ENCODE assay signal across 15 cellular contexts in genomic region chr2:182616471-182617393, GRCh38.
DNase-seq lines count a peak whose midpoint lies in the region; TF ChIP-seq lines count a peak whose summit lies in the region.
"Had no signal": no experiment of that assay in that cellular context is flagged by ENCODE, and none has a peak within 500 bp of the region (broad histone marks: within the 10 kb centered on the region; RNA-seq: fewer than 3 reads in every experiment).

No MANE protein-coding gene starts in this region.

- TF ChIP-seq POLR2A in sigmoid colon (IDR thresholded peaks at IDR 0.05) = no peak

- no peaks in the 10 kb centered on the region for H3K9me3 ChIP-seq in sigmoid colon

- H3K4me1 ChIP-seq in sigmoid colon = peaks cover 0 to 47% (median 25%) of the 10 kb centered on the region in 4 donors

- DNase-seq in GM04504 (ENCODE audit: low read depth) = peak; percentile 94
- peak; percentile 87 for DNase-seq in SK-N-DZ (ENCODE audit: low spot score)
- peak; percentile 88 for DNase-seq in fibroblast of peridontal ligament (ENCODE audit: extremely low read depth)
- peak; percentile 63 for DNase-seq in skeletal muscle cell (ENCODE audit: low read depth)
- no peak for DNase-seq in NCI-H526 (lab: John Stamatoyannopoulos, UW)
- no peak for DNase-seq in sigmoid colon
- no peak for DNase-seq in DMS153 treated with DMSO at 0.1 percent for 48 hours (lab: John Stamatoyannopoulos, UW; ENCODE audit: unreplicated experiment)
- DNase-seq in hippocampal formation (lab: John Stamatoyannopoulos, UW) = no peak
- DNase-seq: activated naive CD8-positive, alpha-beta T cell treated with anti-CD3 and anti-CD28 coated beads, Interleukin-2, amount 50 U/mL, for 24 hours; activated T-cell treated with anti-CD3 and anti-CD28 coated beads for 4 hours; effector memory CD4-positive, alpha-beta T cell; hypothalamus; mesendoderm; NCI-H2081; occipital lobe had no signal

- H3K36me3 ChIP-seq in sigmoid colon = no peaks in the 10 kb centered on the region

- TF ChIP-seq EP300 in sigmoid colon (IDR thresholded peaks at IDR 0.05) = no peak

- intact Hi-C loops in sigmoid colon (cut with DNase I) = no loop called here

- WGBS in sigmoid colon, 2 donors = 72 to 87% methylated on average over 3 of the region's 3 CpGs

- no peak overlapping the region for H3K27ac ChIP-seq in sigmoid colon

- TF ChIP-seq CTCF in sigmoid colon (IDR thresholded peaks at IDR 0.05) = no peak

- no peak overlapping the region for H3K4me3 ChIP-seq in skeletal muscle cell (ENCODE audit: low read depth, low read length)
- H3K4me3 ChIP-seq in sigmoid colon = no peak overlapping the region

- no peaks in the 10 kb centered on the region for H3K27me3 ChIP-seq in sigmoid colon

Comparison
In these comparisons a context has a peak if more than half of its experiments do, and no peak if none do; other contexts are left out.
1. DNase-seq: peak in GM04504 (single experiment), SK-N-DZ (single experiment), fibroblast of peridontal ligament (single experiment) and skeletal muscle cell (single experiment); none in NCI-H526 (0 of 2), sigmoid colon (single experiment), DMS153 treated with DMSO at 0.1 percent for 48 hours (single experiment) and hippocampal formation (0 of 2).